In genomic region chr22:27185099-27185709, GRCh38 we compare ENCODE assay signal across 28 cellular contexts.
"Had no signal": no experiment of that assay in that cellular context is flagged by ENCODE, and none has a peak within 500 bp of the region (broad histone marks: within the 10 kb centered on the region; RNA-seq: fewer than 3 reads in every experiment).

No MANE protein-coding gene starts in this region.

- H2AFZ ChIP-seq: neural progenitor cell, parathyroid adenoma had no signal

- H3K79me2 ChIP-seq: parathyroid adenoma had no signal

- H3K9me3 ChIP-seq: ovary, psoas muscle, right lobe of liver, sigmoid colon, stomach, thoracic aorta, thyroid gland, upper lobe of right lung had no signal

- DNase-seq: naive thymus-derived CD4-positive, alpha-beta T cell; natural killer cell; occipital lobe; ovary; posterior cingulate gyrus; psoas muscle; right cardiac atrium; right lobe of liver; sigmoid colon; small intestine; stimulated activated CD4-positive, alpha-beta T cell treated with anti-CD3 and anti-CD28 coated beads, Interleukin-15, amount 100 ng/mL, for 24 hours; stimulated activated CD4-positive, alpha-beta T cell treated with anti-CD3 and anti-CD28 coated beads, Interleukin-2, amount 100 ng/mL, for 24 hours; stimulated activated CD4-positive, alpha-beta T cell treated with anti-CD3 and anti-CD28 coated beads, Interleukin-2, amount 100 ng/mL, for 48 hours; stimulated activated CD4-positive, alpha-beta T cell treated with anti-CD3 and anti-CD28 coated beads, Interleukin-4, amount 100 ng/mL, for 24 hours; stimulated activated naive B cell treated with anti-CD40 and anti-IgM and Interleukin-4, amounts not matched to agents 10 μg/mL and 1 μg/mL and 100 μg/mL, for 72 hours; stimulated activated naive CD4-positive, alpha-beta T cell treated with Interleukin-2 at 50 U/mL for 16 hours; stomach; thyroid gland; trophoblast cell; upper lobe of right lung had no signal

- H3K4me2 ChIP-seq: neural progenitor cell had no signal

- H3K27ac ChIP-seq: neural progenitor cell, ovary, parathyroid adenoma, psoas muscle, right lobe of liver, sigmoid colon, stomach, thoracic aorta, thyroid gland, tibial nerve, upper lobe of right lung had no signal

- H3K9ac ChIP-seq: neural progenitor cell, parathyroid adenoma had no signal

- FAIRE-seq: small intestine had no signal

- H3K4me1 Mint-ChIP-seq: naive thymus-derived CD4-positive, alpha-beta T cell; natural killer cell; stimulated activated effector memory CD8-positive, alpha-beta T cell treated with anti-CD3 and anti-CD28 coated beads, Interleukin-12 subunit alpha, Interleukin-12 subunit beta, amount 100 ng/mL, for 72 hours; stimulated activated naive B cell treated with anti-CD40 and anti-IgM and Interleukin-4, amounts not matched to agents 10 μg/mL and 1 μg/mL and 100 μg/mL, for 72 hours had no signal

- H3K4me3 ChIP-seq: neural progenitor cell, ovary, psoas muscle, right lobe of liver, sigmoid colon, stomach, thoracic aorta, thyroid gland, tibial nerve, upper lobe of right lung had no signal

- ATAC-seq: naive thymus-derived CD4-positive, alpha-beta T cell; natural killer cell; psoas muscle; right cardiac atrium; right lobe of liver; stimulated activated effector memory CD8-positive, alpha-beta T cell treated with anti-CD3 and anti-CD28 coated beads, Interleukin-12 subunit alpha, Interleukin-12 subunit beta, amount 100 ng/mL, for 72 hours; stimulated activated naive B cell treated with anti-CD40 and anti-IgM and Interleukin-4, amounts not matched to agents 10 μg/mL and 1 μg/mL and 100 μg/mL, for 72 hours; upper lobe of right lung had no signal

- H3K36me3 Mint-ChIP-seq: naive thymus-derived CD4-positive, alpha-beta T cell; natural killer cell; neural progenitor cell; stimulated activated effector memory CD8-positive, alpha-beta T cell treated with anti-CD3 and anti-CD28 coated beads, Interleukin-12 subunit alpha, Interleukin-12 subunit beta, amount 100 ng/mL, for 72 hours; stimulated activated naive B cell treated with anti-CD40 and anti-IgM and Interleukin-4, amounts not matched to agents 10 μg/mL and 1 μg/mL and 100 μg/mL, for 72 hours had no signal

- H3K4me3 Mint-ChIP-seq: naive thymus-derived CD4-positive, alpha-beta T cell; natural killer cell; nephron; neural progenitor cell; stimulated activated effector memory CD8-positive, alpha-beta T cell treated with anti-CD3 and anti-CD28 coated beads, Interleukin-12 subunit alpha, Interleukin-12 subunit beta, amount 100 ng/mL, for 72 hours; stimulated activated naive B cell treated with anti-CD40 and anti-IgM and Interleukin-4, amounts not matched to agents 10 μg/mL and 1 μg/mL and 100 μg/mL, for 72 hours; stimulated activated naive CD8-positive, alpha-beta T cell treated with anti-CD3 and anti-CD28 coated beads, Interleukin-15, Interleukin-2, amounts not matched to agents 100 ng/mL and 50 ng/mL, for 24 hours had no signal

- H3K36me3 ChIP-seq: neural progenitor cell, ovary, right lobe of liver, sigmoid colon, stomach, thoracic aorta, thyroid gland, tibial nerve, upper lobe of right lung had no signal

- H3K9me3 Mint-ChIP-seq: natural killer cell; neural progenitor cell; stimulated activated effector memory CD8-positive, alpha-beta T cell treated with anti-CD3 and anti-CD28 coated beads, Interleukin-12 subunit alpha, Interleukin-12 subunit beta, amount 100 ng/mL, for 72 hours; stimulated activated naive B cell treated with anti-CD40 and anti-IgM and Interleukin-4, amounts not matched to agents 10 μg/mL and 1 μg/mL and 100 μg/mL, for 72 hours; stimulated activated naive CD8-positive, alpha-beta T cell treated with anti-CD3 and anti-CD28 coated beads, Interleukin-15, Interleukin-2, amounts not matched to agents 100 ng/mL and 50 ng/mL, for 24 hours had no signal

- H3K4me1 ChIP-seq: parathyroid adenoma, psoas muscle, right lobe of liver, sigmoid colon, stomach, thyroid gland, tibial nerve, upper lobe of right lung had no signal

- H3K27ac Mint-ChIP-seq: naive thymus-derived CD4-positive, alpha-beta T cell; natural killer cell; nephron; neural progenitor cell; progenitor cell of endocrine pancreas; stimulated activated effector memory CD8-positive, alpha-beta T cell treated with anti-CD3 and anti-CD28 coated beads, Interleukin-12 subunit alpha, Interleukin-12 subunit beta, amount 100 ng/mL, for 72 hours; stimulated activated naive B cell treated with anti-CD40 and anti-IgM and Interleukin-4, amounts not matched to agents 10 μg/mL and 1 μg/mL and 100 μg/mL, for 72 hours; stimulated activated naive CD8-positive, alpha-beta T cell treated with anti-CD3 and anti-CD28 coated beads, Interleukin-15, Interleukin-2, amounts not matched to agents 100 ng/mL and 50 ng/mL, for 24 hours had no signal

- H3K27me3 ChIP-seq: neural progenitor cell, ovary, right lobe of liver, sigmoid colon, stomach, thyroid gland, tibial nerve, upper lobe of right lung had no signal
